28 cellular contexts compared by ENCODE assay signal in the genomic region with DNA sequence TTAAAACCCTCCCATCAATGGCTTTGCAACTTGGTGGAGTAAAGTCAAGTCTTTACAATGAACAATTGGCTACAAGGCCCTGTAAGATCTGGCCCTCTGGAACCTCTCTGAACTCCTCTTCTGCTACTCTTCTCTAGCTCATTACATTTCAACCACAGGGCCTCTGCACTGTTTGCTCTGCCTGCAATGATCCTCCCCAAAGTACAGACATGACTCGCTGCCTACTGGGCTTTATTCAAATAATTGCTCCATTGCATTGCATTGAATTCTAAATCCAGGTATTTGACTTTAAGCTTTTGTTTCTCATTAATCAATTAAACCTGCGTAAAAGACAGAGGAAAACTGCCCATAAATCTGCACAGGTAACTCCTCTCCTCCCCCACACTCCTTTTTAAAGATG.
A peak's percentile ranks its signal among the peaks of the same experiment; 100 is the strongest.
DNase-seq lines count a peak whose midpoint lies in the region; ATAC-seq and TF ChIP-seq lines count a peak whose summit lies in the region.
"Had no signal": no experiment of that assay in that cellular context is flagged by ENCODE, and none has a peak within 500 bp of the region (broad histone marks: within the 10 kb centered on the region; RNA-seq: fewer than 3 reads in every experiment).

No MANE protein-coding gene starts in this region.

- ATAC-seq in stimulated activated effector memory CD8-positive, alpha-beta T cell treated with anti-CD3 and anti-CD28 coated beads, Interleukin-12 subunit alpha, Interleukin-12 subunit beta, amount 100 ng/mL, for 72 hours = no peak
- no peak for ATAC-seq in activated CD4-positive, CD25-positive, alpha-beta regulatory T cell treated with anti-CD3 and anti-CD28 coated beads, Interleukin-2, amount 50 U/mL, for 24 hours
- ATAC-seq: activated CD4-positive, alpha-beta T cell treated with anti-CD3 and anti-CD28 coated beads for 36 hours; activated CD8-positive, alpha-beta T cell treated with anti-CD3 and anti-CD28 coated beads, Interleukin-2, amount 10 ng/mL, durations not matched to agents 7 days and 5 days; pancreas had no signal

- DNase-seq in NCI-H146 (lab: John Stamatoyannopoulos, UW) (peak; percentile 13), NCI-H146 treated with DMSO at 0.1 percent for 48 hours (lab: John Stamatoyannopoulos, UW; ENCODE audit: unreplicated experiment) (no peak), chondrocyte (ENCODE audit: low spot score) (no peak), kidney tubule cell (ENCODE audit: low spot score) (peak; percentile 69), thyroid gland (no peak), Peyer's patch (no peak)
- no peak for DNase-seq in stimulated activated effector memory CD8-positive, alpha-beta T cell treated with anti-CD3 and anti-CD28 coated beads, Interleukin-12 subunit alpha, Interleukin-12 subunit beta, amount 100 ng/mL, for 72 hours (ENCODE audit: low spot score in 2 of 2)
- DNase-seq: activated CD4-positive, alpha-beta T cell treated with anti-CD3 and anti-CD28 coated beads for 36 hours; activated CD8-positive, alpha-beta T cell treated with anti-CD3 and anti-CD28 coated beads, Interleukin-2, amount 10 ng/mL, durations not matched to agents 7 days and 5 days; activated naive CD4-positive, alpha-beta T cell treated with anti-CD3 and anti-CD28 coated beads for 36 hours; DND-41; GOT3; HFFc6; hippocampal formation; NCI-H1092; NCI-H187; NCI-H2171; NCI-H524 treated with DMSO at 0.1 percent for 48 hours; NK-92 treated with Interleukin-12 subunit alpha and Interleukin-12 subunit beta, amount 100 ng/mL, for 24 hours; pancreas; SHP77 treated with DMSO at 0.1 percent for 48 hours; spleen; stimulated activated CD4-positive, alpha-beta T cell treated with anti-CD3 and anti-CD28 coated beads, Interleukin-2, amount 100 ng/mL, for 24 hours; T-helper 2 cell had no signal

- H3K27ac Mint-ChIP-seq in chondrocyte (ENCODE audit: unreplicated experiment) = peak overlapping the region; percentile 92
- H3K27ac Mint-ChIP-seq in stimulated activated effector memory CD8-positive, alpha-beta T cell treated with anti-CD3 and anti-CD28 coated beads, Interleukin-12 subunit alpha, Interleukin-12 subunit beta, amount 100 ng/mL, for 72 hours = no peak overlapping the region
- H3K27ac Mint-ChIP-seq: activated CD4-positive, alpha-beta T cell treated with anti-CD3 and anti-CD28 coated beads for 36 hours; activated CD8-positive, alpha-beta T cell treated with anti-CD3 and anti-CD28 coated beads, Interleukin-2, amount 10 ng/mL, durations not matched to agents 7 days and 5 days; activated naive CD4-positive, alpha-beta T cell treated with anti-CD3 and anti-CD28 coated beads for 36 hours; HFFc6 had no signal

- intact Hi-C loops in thyroid gland (cut with DNase I) = no loop called here

- TF ChIP-seq CTCF in chondrocyte (IDR thresholded peaks at IDR 0.05) = no peak
- no peak for TF ChIP-seq CTCF in thyroid gland (IDR thresholded peaks at IDR 0.05)
- no peak for TF ChIP-seq CTCF in Peyer's patch (IDR thresholded peaks at IDR 0.05)

- H3K27me3 Mint-ChIP-seq in chondrocyte (ENCODE audit: low read depth) = no peaks in the 10 kb centered on the region
- H3K27me3 Mint-ChIP-seq: activated CD4-positive, alpha-beta T cell treated with anti-CD3 and anti-CD28 coated beads for 36 hours; central memory CD8-positive, alpha-beta T cell had no signal

- H3K36me3 ChIP-seq in thyroid gland (no peaks in the 10 kb centered on the region), Peyer's patch (no peaks in the 10 kb centered on the region)
- H3K36me3 ChIP-seq: pancreas, spleen, tibial nerve had no signal

- H3K9me3 Mint-ChIP-seq in chondrocyte (ENCODE audit: low read depth) = no peaks in the 10 kb centered on the region
- H3K9me3 Mint-ChIP-seq in stimulated activated effector memory CD8-positive, alpha-beta T cell treated with anti-CD3 and anti-CD28 coated beads, Interleukin-12 subunit alpha, Interleukin-12 subunit beta, amount 100 ng/mL, for 72 hours = no peaks in the 10 kb centered on the region
- H3K9me3 Mint-ChIP-seq: activated naive CD4-positive, alpha-beta T cell treated with anti-CD3 and anti-CD28 coated beads for 36 hours; central memory CD8-positive, alpha-beta T cell; HFFc6 had no signal

- H3K27me3 ChIP-seq in thyroid gland = no peaks in the 10 kb centered on the region
- H3K27me3 ChIP-seq in Peyer's patch = no peaks in the 10 kb centered on the region
- H3K27me3 ChIP-seq: pancreas, spleen, tibial nerve had no signal

- TF ChIP-seq POLR2A in thyroid gland (IDR thresholded peaks at IDR 0.05) (no peak), Peyer's patch (IDR thresholded peaks at IDR 0.05) (no peak)

- no peak overlapping the region for H3K4me3 Mint-ChIP-seq in chondrocyte (ENCODE audit: unreplicated experiment)
- no peak overlapping the region for H3K4me3 Mint-ChIP-seq in stimulated activated effector memory CD8-positive, alpha-beta T cell treated with anti-CD3 and anti-CD28 coated beads, Interleukin-12 subunit alpha, Interleukin-12 subunit beta, amount 100 ng/mL, for 72 hours
- H3K4me3 Mint-ChIP-seq: activated CD4-positive, alpha-beta T cell treated with anti-CD3 and anti-CD28 coated beads for 36 hours; activated CD8-positive, alpha-beta T cell treated with anti-CD3 and anti-CD28 coated beads, Interleukin-2, amount 10 ng/mL, durations not matched to agents 7 days and 5 days; activated naive CD4-positive, alpha-beta T cell treated with anti-CD3 and anti-CD28 coated beads for 36 hours; central memory CD8-positive, alpha-beta T cell; HFFc6 had no signal

- no peak overlapping the region for H3K4me3 ChIP-seq in thyroid gland (replicated peaks in 1 of 3)
- no peak overlapping the region for H3K4me3 ChIP-seq in Peyer's patch
- H3K4me3 ChIP-seq: pancreas, spleen, tibial nerve had no signal

- WGBS in thyroid gland, 2 donors = 96 to 99% methylated on average over 2 of the region's 2 CpGs

- H3K27ac ChIP-seq in thyroid gland (no peak overlapping the region), Peyer's patch (no peak overlapping the region)
- H3K27ac ChIP-seq: 22Rv1, pancreas, spleen, tibial nerve had no signal

- peaks cover 50% of the 10 kb centered on the region for H3K4me1 Mint-ChIP-seq in chondrocyte (ENCODE audit: low read depth)
- H3K4me1 Mint-ChIP-seq in stimulated activated effector memory CD8-positive, alpha-beta T cell treated with anti-CD3 and anti-CD28 coated beads, Interleukin-12 subunit alpha, Interleukin-12 subunit beta, amount 100 ng/mL, for 72 hours = peaks cover 8% of the 10 kb centered on the region
- H3K4me1 Mint-ChIP-seq: central memory CD8-positive, alpha-beta T cell had no signal

- H3K9me3 ChIP-seq in thyroid gland (no peaks in the 10 kb centered on the region), Peyer's patch (no peaks in the 10 kb centered on the region)
- H3K9me3 ChIP-seq: pancreas, spleen, tibial nerve had no signal

- H3K4me1 ChIP-seq in thyroid gland = no peaks in the 10 kb centered on the region
- H3K4me1 ChIP-seq in Peyer's patch = peaks cover 0 to 11% (median under 1%) of the 10 kb centered on the region in 4 donors
- H3K4me1 ChIP-seq: pancreas had no signal

- no peaks in the 10 kb centered on the region for H3K36me3 Mint-ChIP-seq in chondrocyte (ENCODE audit: low read depth)
- H3K36me3 Mint-ChIP-seq in stimulated activated effector memory CD8-positive, alpha-beta T cell treated with anti-CD3 and anti-CD28 coated beads, Interleukin-12 subunit alpha, Interleukin-12 subunit beta, amount 100 ng/mL, for 72 hours = no peaks in the 10 kb centered on the region

Comparison
In these comparisons a context has a peak if more than half of its experiments do, and no peak if none do; other contexts are left out.
1. DNase-seq: peak in NCI-H146 (single experiment) and kidney tubule cell (single experiment); none in NCI-H146 treated with DMSO at 0.1 percent for 48 hours (single experiment), chondrocyte (single experiment), thyroid gland (0 of 2), stimulated activated effector memory CD8-positive, alpha-beta T cell treated with anti-CD3 and anti-CD28 coated beads, Interleukin-12 subunit alpha, Interleukin-12 subunit beta, amount 100 ng/mL, for 72 hours (0 of 2) and Peyer's patch (0 of 3).